Comparison of ENCODE assay signal across 11 cellular contexts in genomic region chr13:48019796-48020195, GRCh38.
"Had no signal": no experiment of that assay in that cellular context is flagged by ENCODE, and none has a peak within 500 bp of the region (broad histone marks: within the 10 kb centered on the region; RNA-seq: fewer than 3 reads in every experiment).

No MANE protein-coding gene starts in this region.

- ATAC-seq: GM23338, HCT116 had no signal

- H3K4me1 ChIP-seq: HAP-1 had no signal

- H3K27ac ChIP-seq: GM23248 had no signal

- H3K4me3 ChIP-seq: GM23248, GM23338, HAP-1 had no signal

- H3K4me2 ChIP-seq: GM23338 had no signal

- FAIRE-seq: H1, H54 had no signal

- H2AFZ ChIP-seq: GM23248, GM23338 had no signal

- H3K9me3 ChIP-seq: HAP-1 had no signal

- H3K9ac ChIP-seq: GM23248 had no signal

- H3K36me3 ChIP-seq: HAP-1 had no signal

- DNase-seq: GM23248, GOT3, H7, H9, HCEC 1CT, HFFc6 had no signal
